ENCODE assay signal across 23 cellular contexts in genomic region chr14:49485290-49485689, GRCh38.
"Had no signal": no experiment of that assay in that cellular context is flagged by ENCODE, and none has a peak within 500 bp of the region (broad histone marks: within the 10 kb centered on the region; RNA-seq: fewer than 3 reads in every experiment).

No MANE protein-coding gene starts in this region.

- DNase-seq: Kasumi-1, MV-4-11, NCI-H1048, NCI-H1105, NCI-H1417, NCI-H1436 treated with DMSO at 0.1 percent for 48 hours, NCI-H1694 treated with DMSO at 0.1 percent for 48 hours, NCI-H1930, NCI-H2081, NCI-H2107, NCI-H226, NCI-H446, NCI-H510A, NCI-H524 treated with DMSO at 0.1 percent for 48 hours, NCI-H774, Right ventricle myocardium superior, RPMI8226, SIG-M5 had no signal

- H3K27me3 ChIP-seq: SJSA1 had no signal

- H3K27ac ChIP-seq: KMS-11, SJSA1, SK-N-MC had no signal

- H3K4me2 ChIP-seq: KMS-11 had no signal

- H3K4me3 ChIP-seq: K562, SJSA1, SK-N-MC had no signal

- ATAC-seq: K562 had no signal

- H3K9ac ChIP-seq: KMS-11 had no signal

- H3K9me3 ChIP-seq: SJSA1 had no signal

- H3K36me3 ChIP-seq: SJSA1 had no signal

- H3K4me1 ChIP-seq: SJSA1 had no signal

- FAIRE-seq: K562, RCC 7860 had no signal
